1 cellular context compared by ENCODE assay signal in the genomic region with DNA sequence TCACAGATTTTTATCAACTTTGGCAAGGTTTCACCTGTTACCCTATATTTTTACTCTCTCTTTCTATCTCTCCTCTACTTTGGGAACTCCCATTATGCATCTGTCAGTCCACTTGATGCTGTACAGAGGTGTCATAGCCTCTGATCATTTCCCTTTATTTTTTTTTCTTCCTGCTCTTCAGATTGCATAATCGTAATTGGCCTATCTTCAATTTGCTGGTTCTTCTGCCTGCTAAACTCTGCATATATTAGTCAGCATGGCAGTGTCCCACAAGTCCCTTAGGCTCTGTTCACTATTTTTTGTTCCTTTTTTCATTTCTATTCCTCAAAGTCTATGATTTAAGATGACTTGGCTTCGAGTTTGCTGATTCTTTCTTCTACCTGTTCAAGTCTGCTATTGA.
TF ChIP-seq lines count a peak whose summit lies in the region.

No MANE protein-coding gene starts in this region.

TF ChIP-seq in IMR-90, 13 proteins besides CTCF, POLR2A, EP300 and RAD21:
- TF ChIP-seq RCOR1 (IDR thresholded peaks at IDR 0.05; ENCODE audit: insufficient replicate concordance, low read length) (no peak), CEBPB (IDR thresholded peaks at IDR 0.05; ENCODE audit: low read depth, low read length) (0 out of 2 replicates have a peak, but pooled peaks have one; percentile 16)
TF ChIP-seq in IMR-90: peak in this region for 1.
